In the genomic region with DNA sequence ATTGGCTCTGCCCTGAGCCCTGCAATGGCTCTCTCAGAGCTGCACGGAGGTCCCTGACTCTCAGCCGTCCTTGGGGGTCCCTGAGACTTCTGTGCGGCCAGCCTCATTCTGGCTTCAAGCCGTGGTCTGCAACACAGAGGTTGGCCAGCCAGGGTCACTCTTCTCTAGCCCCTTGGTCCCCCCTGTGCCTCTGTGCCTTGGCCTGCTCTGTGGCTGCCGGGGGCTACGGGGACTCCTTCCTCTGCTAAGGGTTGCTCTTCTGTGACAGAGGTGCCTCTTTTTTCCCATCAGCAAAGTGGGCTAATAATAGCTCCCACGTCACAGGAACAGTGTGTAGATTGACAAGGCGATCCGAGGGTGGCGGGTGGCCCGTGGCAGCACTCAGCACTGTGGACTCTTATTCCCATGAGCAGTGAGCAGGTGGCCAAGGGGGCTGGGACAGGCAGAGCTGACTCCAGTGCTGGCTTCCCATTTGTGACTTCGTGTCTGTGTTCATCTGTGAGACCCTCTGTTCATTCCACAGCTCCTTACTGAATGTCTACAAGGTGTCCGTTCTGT, we compare ENCODE assay signal across 20 cellular contexts. TPM values are rescaled to one million over a fixed set of nuclear protein-coding genes. Genes with fewer than 3 reads are reported as not detected.
"Had no signal": no experiment of that assay in that cellular context is flagged by ENCODE, and none has a peak within 500 bp of the region (broad histone marks: within the 10 kb centered on the region; RNA-seq: fewer than 3 reads in every experiment).

No MANE protein-coding gene starts in this region.

- ATAC-seq: left colon; natural killer cell; sciatic nerve; stimulated activated effector memory CD8-positive, alpha-beta T cell treated with anti-CD3 and anti-CD28 coated beads, Interleukin-12 subunit alpha, Interleukin-12 subunit beta, amount 100 ng/mL, for 72 hours had no signal

- FAIRE-seq: colon, frontal cortex had no signal

- H3K36me3 ChIP-seq: prostate gland, stomach, thyroid gland, vagina had no signal

- H3K27ac ChIP-seq: dorsolateral prefrontal cortex, hepatocyte, prostate gland, stomach, thyroid gland, vagina had no signal

- H3K9me3 ChIP-seq: prostate gland, stomach, thyroid gland, vagina had no signal

- H3K4me3 ChIP-seq: dorsolateral prefrontal cortex, hepatocyte, lung, prostate gland, stomach, thyroid gland, vagina had no signal

- H3K27me3 ChIP-seq: hepatocyte, stomach, thyroid gland, vagina had no signal

- H3K4me1 Mint-ChIP-seq: memory B cell; natural killer cell; stimulated activated effector memory CD8-positive, alpha-beta T cell treated with anti-CD3 and anti-CD28 coated beads, Interleukin-12 subunit alpha, Interleukin-12 subunit beta, amount 100 ng/mL, for 72 hours had no signal

- H3K36me3 Mint-ChIP-seq: memory B cell; natural killer cell; stimulated activated effector memory CD8-positive, alpha-beta T cell treated with anti-CD3 and anti-CD28 coated beads, Interleukin-12 subunit alpha, Interleukin-12 subunit beta, amount 100 ng/mL, for 72 hours had no signal

- H3K27ac Mint-ChIP-seq: memory B cell; natural killer cell; stimulated activated effector memory CD8-positive, alpha-beta T cell treated with anti-CD3 and anti-CD28 coated beads, Interleukin-12 subunit alpha, Interleukin-12 subunit beta, amount 100 ng/mL, for 72 hours had no signal

- DNase-seq: dorsolateral prefrontal cortex; effector CD4-positive, alpha-beta T cell; left colon; natural killer cell; stimulated activated CD4-positive, alpha-beta T cell treated with anti-CD3 and anti-CD28 coated beads, Interleukin-2, amount 100 ng/mL, for 24 hours; stimulated activated CD4-positive, alpha-beta T cell treated with anti-CD3 and anti-CD28 coated beads, Interleukin-4, amount 100 ng/mL, for 24 hours; stimulated activated naive CD4-positive, alpha-beta T cell treated with Interleukin-2 at 50 U/mL for 16 hours; stomach; thyroid gland; trophoblast cell had no signal

- H3K4me1 ChIP-seq: prostate gland, thyroid gland, vagina had no signal

- H3K79me2 ChIP-seq: hepatocyte had no signal

- H2AFZ ChIP-seq: hepatocyte had no signal

- H3K4me2 ChIP-seq: hepatocyte had no signal

- H3K9me3 Mint-ChIP-seq: memory B cell; natural killer cell; stimulated activated effector memory CD8-positive, alpha-beta T cell treated with anti-CD3 and anti-CD28 coated beads, Interleukin-12 subunit alpha, Interleukin-12 subunit beta, amount 100 ng/mL, for 72 hours had no signal

- H3K4me3 Mint-ChIP-seq: memory B cell; natural killer cell; stimulated activated effector memory CD8-positive, alpha-beta T cell treated with anti-CD3 and anti-CD28 coated beads, Interleukin-12 subunit alpha, Interleukin-12 subunit beta, amount 100 ng/mL, for 72 hours had no signal

RNA-seq across cellular contexts. Expression of a gene that starts 19.4 kb away (rescaled TPM):
- polyA plus RNA-seq: neural cell had no signal
